Comparison of ENCODE assay signal across 16 cellular contexts in the genomic region with DNA sequence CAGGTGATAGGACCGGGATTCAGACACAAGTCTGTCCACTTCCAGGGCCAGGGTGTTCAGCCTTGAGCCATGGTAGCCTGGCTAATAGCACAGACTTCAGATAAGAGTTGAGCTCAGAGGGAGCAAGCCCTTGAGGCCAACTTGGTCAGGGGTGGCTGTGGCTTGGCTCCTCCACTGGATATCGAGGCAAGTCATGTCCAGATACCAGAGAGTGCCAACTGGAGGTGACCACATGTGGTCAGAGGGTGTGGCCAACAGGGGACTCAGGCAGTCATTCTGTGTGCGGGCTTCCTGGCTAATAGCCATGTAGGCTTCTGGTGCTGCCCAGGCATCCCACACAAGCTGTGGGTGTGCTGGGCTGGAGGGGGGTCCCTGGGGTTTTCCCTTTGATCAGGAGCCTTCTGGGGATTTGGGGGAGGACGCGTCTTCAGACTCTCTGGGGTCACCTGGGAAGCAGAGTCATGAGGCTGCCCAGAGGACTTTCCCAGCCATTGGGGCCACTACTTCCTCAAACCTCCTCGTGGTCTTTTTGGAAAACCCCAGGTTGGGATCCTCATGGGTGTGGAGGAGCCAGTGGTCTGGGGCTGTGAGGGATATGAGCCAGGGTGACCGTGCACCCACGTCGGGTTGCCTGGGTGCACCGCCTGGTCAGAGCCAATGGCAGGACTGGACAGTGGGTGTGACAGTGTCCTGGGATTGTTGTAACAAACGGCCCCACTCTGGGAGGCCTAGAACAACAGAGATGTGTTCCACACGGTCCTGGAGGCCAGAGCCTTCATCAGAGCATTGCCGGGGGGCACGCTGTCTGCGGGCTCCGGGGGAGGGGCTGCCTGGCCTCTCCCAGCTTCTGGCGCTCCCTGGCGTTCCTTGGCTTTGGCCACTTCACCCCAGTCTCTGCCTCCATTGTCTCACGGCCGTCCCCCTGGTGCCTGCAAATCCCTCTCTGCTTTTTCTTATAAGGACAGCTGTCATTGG. TPM values are rescaled to one million over a fixed set of nuclear protein-coding genes. Genes with fewer than 3 reads are reported as not detected.
DNase-seq lines count a peak whose midpoint lies in the region; ATAC-seq and TF ChIP-seq lines count a peak whose summit lies in the region.
"Had no signal": no experiment of that assay in that cellular context is flagged by ENCODE, and none has a peak within 500 bp of the region (broad histone marks: within the 10 kb centered on the region; RNA-seq: fewer than 3 reads in every experiment).

No MANE protein-coding gene starts in this region.

- TF ChIP-seq CTCF in activated B cell treated with CpG ODN at 0.5 μM for 24 hours (IDR thresholded peaks at IDR 0.05) = no peak
- no peak for TF ChIP-seq CTCF in SK-N-SH (IDR thresholded peaks at IDR 0.05)

- DNase-seq in stimulated activated naive CD8-positive, alpha-beta T cell treated with anti-CD3 and anti-CD28 coated beads, Interleukin-15, Interleukin-2, amounts not matched to agents 100 U/mL and 50 U/mL, for 24 hours = no peak
- DNase-seq in stimulated activated naive CD8-positive, alpha-beta T cell treated with anti-CD3 and anti-CD28 coated beads, Interleukin-15, amount 100 ng/mL, for 72 hours = no peak
- DNase-seq in activated B cell treated with CpG ODN at 0.5 μM for 24 hours = no peak
- DNase-seq in naive B cell = no peak
- DNase-seq in NCI-H345 (lab: John Stamatoyannopoulos, UW) = no peak
- DNase-seq in SK-N-SH = no peak
- no peak for DNase-seq in NCI-H146 (lab: John Stamatoyannopoulos, UW)
- DNase-seq: MG63, NCI-H1930, NCI-H2171, NCI-H510A treated with DMSO at 0.1 percent for 48 hours, Right ventricle myocardium superior had no signal

- H3K36me3 ChIP-seq in SK-N-SH (replicated peaks in 1 of 2; ENCODE audit: control insufficient read depth in 1 of 2, insufficient read depth in 2 of 2, low read length in 1 of 2) = no peaks in the 10 kb centered on the region
- H3K36me3 ChIP-seq: MG63, Peyer's patch had no signal

- no peaks in the 10 kb centered on the region for H3K36me3 Mint-ChIP-seq in activated B cell treated with CpG ODN at 0.5 μM for 24 hours (ENCODE audit: low read depth)
- peaks cover 7 to 9% of the 10 kb centered on the region in 2 donors for H3K36me3 Mint-ChIP-seq in naive B cell

- peak; percentile 15 for ATAC-seq in stimulated activated naive CD8-positive, alpha-beta T cell treated with anti-CD3 and anti-CD28 coated beads, Interleukin-15, Interleukin-2, amounts not matched to agents 100 U/mL and 50 U/mL, for 24 hours
- ATAC-seq in stimulated activated naive CD8-positive, alpha-beta T cell treated with anti-CD3 and anti-CD28 coated beads, Interleukin-15, amount 100 ng/mL, for 72 hours = no peak
- no peak for ATAC-seq in activated B cell treated with CpG ODN at 0.5 μM for 24 hours (ENCODE audit: low read depth)
- no peak for ATAC-seq in naive B cell (ENCODE audit: low read depth in 2 of 2)
- no peak for ATAC-seq in GM19035 (IDR thresholded peaks at IDR 0.05; ENCODE audit: unreplicated experiment)

- H3K4me3 ChIP-seq in SK-N-SH (ENCODE audit: low read depth in 2 of 2, low read length in 1 of 2) = no peak overlapping the region
- H3K4me3 ChIP-seq: MG63, Peyer's patch had no signal

- no peak overlapping the region for H3K4me2 ChIP-seq in SK-N-SH

- H3K27me3 Mint-ChIP-seq in stimulated activated naive CD8-positive, alpha-beta T cell treated with anti-CD3 and anti-CD28 coated beads, Interleukin-15, amount 100 ng/mL, for 72 hours = peaks cover 28% of the 10 kb centered on the region
- H3K27me3 Mint-ChIP-seq in activated B cell treated with CpG ODN at 0.5 μM for 24 hours = no peaks in the 10 kb centered on the region
- no peaks in the 10 kb centered on the region for H3K27me3 Mint-ChIP-seq in naive B cell

- peaks cover 23% of the 10 kb centered on the region for H3K4me1 Mint-ChIP-seq in stimulated activated naive CD8-positive, alpha-beta T cell treated with anti-CD3 and anti-CD28 coated beads, Interleukin-15, amount 100 ng/mL, for 72 hours
- H3K4me1 Mint-ChIP-seq in activated B cell treated with CpG ODN at 0.5 μM for 24 hours (peaks cover 37% of the 10 kb centered on the region), naive B cell (peaks cover 24 to 49% (median 37%) of the 10 kb centered on the region in 3 donors)

- H3F3A ChIP-seq in SK-N-SH (replicated peaks; ENCODE audit: insufficient read depth) = no peaks in the 10 kb centered on the region

- no peaks in the 10 kb centered on the region for H3K9me2 ChIP-seq in SK-N-SH

- CTCF ChIA-PET in activated B cell treated with CpG ODN at 0.5 μM for 24 hours (lab: Charles Lee) = interaction anchor here (1.0 to 9.0 kb wide), 6 partner anchors 76 to 192 kb away, joined by 3 to 296 read pairs (median 4); no protein-coding TSS in a partner anchor
- CTCF ChIA-PET in SK-N-SH (lab: Yijun Ruan, JAX) = interaction anchor here (0.8 to 1.0 kb wide), 2 partner anchors 192 to 693 kb away, joined by 3 read pairs; no protein-coding TSS in a partner anchor

- POLR2A ChIA-PET in activated B cell treated with CpG ODN at 0.5 μM for 24 hours (lab: Charles Lee) = interaction anchor here (0.9 to 1.1 kb wide), 3 partner anchors 8 to 156 kb away, joined by 3 read pairs; no protein-coding TSS in a partner anchor
- POLR2A ChIA-PET in SK-N-SH (lab: Yijun Ruan, JAX) = no interaction called here

- WGBS in SK-N-SH (ENCODE audit: low lambda C conversion rate) = 6% methylated on average over 12 of the region's 20 CpGs

- no peaks in the 10 kb centered on the region for H4K20me1 ChIP-seq in SK-N-SH (ENCODE audit: insufficient read depth)

- H3K9me3 Mint-ChIP-seq in stimulated activated naive CD8-positive, alpha-beta T cell treated with anti-CD3 and anti-CD28 coated beads, Interleukin-15, amount 100 ng/mL, for 72 hours = peaks cover 5 to 8% of the 10 kb centered on the region in 2 donors
- H3K9me3 Mint-ChIP-seq in activated B cell treated with CpG ODN at 0.5 μM for 24 hours = peaks cover 4% of the 10 kb centered on the region
- H3K9me3 Mint-ChIP-seq in naive B cell = peaks cover 0 to 8% (median 6%) of the 10 kb centered on the region in 7 donors

- no peaks in the 10 kb centered on the region for H3K4me1 ChIP-seq in SK-N-SH (ENCODE audit: control insufficient read depth in 1 of 2, insufficient read depth in 2 of 2, low read depth in 1 of 2, low read length in 1 of 2)

- no peak overlapping the region for H3K4me3 Mint-ChIP-seq in stimulated activated naive CD8-positive, alpha-beta T cell treated with anti-CD3 and anti-CD28 coated beads, Interleukin-15, amount 100 ng/mL, for 72 hours
- H3K4me3 Mint-ChIP-seq in activated B cell treated with CpG ODN at 0.5 μM for 24 hours = no peak overlapping the region
- no peak overlapping the region for H3K4me3 Mint-ChIP-seq in naive B cell

- no peaks in the 10 kb centered on the region for H3K79me2 ChIP-seq in SK-N-SH (ENCODE audit: insufficient read depth)

- no peak overlapping the region for H3K27ac ChIP-seq in SK-N-SH (ENCODE audit: low read depth in 2 of 2, low read length in 1 of 2)
- H3K27ac ChIP-seq: C4-2B, Peyer's patch had no signal

- no peak for TF ChIP-seq RAD21 in SK-N-SH (IDR thresholded peaks at IDR 0.05; ENCODE audit: low read length)

- H3K9me3 ChIP-seq in SK-N-SH = no peaks in the 10 kb centered on the region
- H3K9me3 ChIP-seq: Caco-2, MG63, Peyer's patch had no signal

- peaks cover 64% of the 10 kb centered on the region for H3K27me3 ChIP-seq in SK-N-SH (ENCODE audit: insufficient read depth)
- H3K27me3 ChIP-seq: Peyer's patch had no signal

- H3K9ac ChIP-seq in SK-N-SH = no peak overlapping the region

- intact Hi-C loops in activated B cell treated with CpG ODN at 0.5 μM for 24 hours (cut with micrococcal nuclease) = no loop called here

- H3K27ac Mint-ChIP-seq in stimulated activated naive CD8-positive, alpha-beta T cell treated with anti-CD3 and anti-CD28 coated beads, Interleukin-15, amount 100 ng/mL, for 72 hours = no peak overlapping the region
- H3K27ac Mint-ChIP-seq in activated B cell treated with CpG ODN at 0.5 μM for 24 hours (peak overlapping the region; percentile 25), naive B cell (peak overlapping the region in 4 of 6 donors; percentile 14 to 52 (median 31))

- TF ChIP-seq EP300 in SK-N-SH (IDR thresholded peaks at IDR 0.05; ENCODE audit: borderline replicate concordance in 1 of 2, low read depth in 1 of 2, low read length in 1 of 2) = no peak

- no peak overlapping the region for H2AFZ ChIP-seq in SK-N-SH (ENCODE audit: low read depth)

TF ChIP-seq in SK-N-SH, 30 proteins besides CTCF, POLR2A, EP300 and RAD21:
- TF ChIP-seq YY1 (IDR thresholded peaks at IDR 0.05; ENCODE audit: low read depth) = no peak
- no peak for TF ChIP-seq RXRA (IDR thresholded peaks at IDR 0.05; ENCODE audit: borderline replicate concordance, low read depth)
- no peak for TF ChIP-seq FOXM1 (IDR thresholded peaks at IDR 0.05; ENCODE audit: low read depth)
- TF ChIP-seq GATA2 (CRISPR knock-in tag; IDR thresholded peaks at IDR 0.05) = no peak
- no peak for TF ChIP-seq MEF2A (IDR thresholded peaks at IDR 0.05; ENCODE audit: borderline replicate concordance, low read depth)
- no peak for TF ChIP-seq TEAD4 (IDR thresholded peaks at IDR 0.05; ENCODE audit: borderline replicate concordance, insufficient read depth)
- TF ChIP-seq NRF1 (IDR thresholded peaks at IDR 0.05; ENCODE audit: low read depth, low read length) = no peak

RNA-seq across cellular contexts. Expression of a gene that starts 25.0 kb away (rescaled TPM):
- total RNA-seq in activated B cell treated with CpG ODN at 0.5 μM for 24 hours = 578 TPM in 2 replicates
- polyA plus RNA-seq in naive B cell (ENCODE audit: low read depth in 6 of 6) (1,000 to 10,000 TPM in 5 of 6 donors, 100 to 1,000 TPM in 1; 943 to 1,321 (median 1,168) TPM), SK-N-SH (2012; rRNA removed) (1,138 and 1,294 TPM in 2 replicates)
- polyA plus RNA-seq in SK-N-SH (2012; cell fraction: cytosol; rRNA removed) = 1,164 and 1,171 TPM in 2 replicates
- 473 and 619 TPM in 2 replicates for polyA plus RNA-seq in SK-N-SH (2012; cell fraction: nucleus; rRNA removed)

RNA-seq across cellular contexts. Expression of a gene that starts 25.1 kb away (rescaled TPM):
- 27.8 and 29.0 TPM in 2 replicates for total RNA-seq in activated B cell treated with CpG ODN at 0.5 μM for 24 hours
- polyA plus RNA-seq in naive B cell (ENCODE audit: low read depth in 6 of 6) = 10 to 100 TPM; 18.8 to 27.7 (median 21.5) TPM
- 45.9 and 52.9 TPM in 2 replicates for polyA plus RNA-seq in SK-N-SH (2012; rRNA removed)
- 36.2 and 45.8 TPM in 2 replicates for polyA plus RNA-seq in SK-N-SH (2012; cell fraction: cytosol; rRNA removed)
- polyA plus RNA-seq in SK-N-SH (2012; cell fraction: nucleus; rRNA removed) = 42.9 and 47.0 TPM in 2 replicates

Comparison
In these comparisons a context has a peak if more than half of its experiments do, and no peak if none do; other contexts are left out.
1. H3K27ac Mint-ChIP-seq: peak in activated B cell treated with CpG ODN at 0.5 μM for 24 hours (single experiment) and naive B cell (4 of 6); none in stimulated activated naive CD8-positive, alpha-beta T cell treated with anti-CD3 and anti-CD28 coated beads, Interleukin-15, amount 100 ng/mL, for 72 hours (0 of 2).